Comparison of ENCODE assay signal across 11 cellular contexts in the genomic region with DNA sequence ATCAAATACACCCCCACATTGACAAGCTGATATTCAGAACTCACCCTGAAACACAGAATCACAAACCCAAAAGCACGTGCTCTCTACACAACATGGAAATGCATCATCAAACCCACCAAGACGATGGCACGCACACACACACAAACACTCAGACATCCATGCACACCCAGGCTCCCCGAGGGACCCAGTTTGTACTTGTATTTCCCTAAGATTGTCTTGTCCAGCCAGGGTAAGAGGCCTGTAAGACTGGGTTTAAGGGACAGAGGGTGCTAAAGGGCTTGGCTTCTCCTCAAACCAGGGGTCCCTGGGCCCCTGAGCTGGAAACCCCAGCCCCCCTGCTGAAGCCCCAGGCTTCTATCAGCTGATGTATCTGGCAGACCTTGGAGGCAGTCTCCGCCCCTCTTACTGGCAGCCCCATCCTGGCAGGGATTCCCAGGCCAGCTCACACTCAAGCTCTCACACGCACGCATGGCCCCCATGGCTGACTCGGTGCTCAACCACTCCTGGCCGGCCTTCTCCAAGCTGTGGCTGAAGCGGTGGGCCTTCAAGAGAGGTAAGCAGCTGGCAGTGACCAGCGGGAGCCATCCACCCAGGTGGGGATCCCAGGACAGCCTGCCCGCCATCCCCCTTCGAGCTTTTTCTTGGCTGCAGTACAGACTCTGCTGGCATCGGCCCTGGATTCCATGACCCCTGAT. TPM values are rescaled to one million over a fixed set of nuclear protein-coding genes. Genes with fewer than 3 reads are reported as not detected.
DNase-seq lines count a peak whose midpoint lies in the region; ATAC-seq, FAIRE-seq and TF ChIP-seq lines count a peak whose summit lies in the region.
"Had no signal": no experiment of that assay in that cellular context is flagged by ENCODE, and none has a peak within 500 bp of the region (broad histone marks: within the 10 kb centered on the region; RNA-seq: fewer than 3 reads in every experiment).

No MANE protein-coding gene starts in this region.

- no peaks in the 10 kb centered on the region for H3K27me3 ChIP-seq in GM23248 (replicated peaks; ENCODE audit: insufficient read depth)
- peaks cover 3% of the 10 kb centered on the region for H3K27me3 ChIP-seq in astrocyte (ENCODE audit: insufficient read depth, low read length)
- peaks cover 8 to 21% of the 10 kb centered on the region in 2 experiments for H3K27me3 ChIP-seq in mesenchymal stem cell (ENCODE audit: control insufficient read depth in 1 of 2, insufficient read depth in 1 of 2, low read length in 2 of 2)
- no peaks in the 10 kb centered on the region for H3K27me3 ChIP-seq in HepG2 (ENCODE audit: control insufficient read depth in 1 of 2, insufficient read depth in 2 of 2, low read length in 2 of 2)

- no peaks in the 10 kb centered on the region for H3F3A ChIP-seq in GM23248 (ENCODE audit: insufficient read depth)

- no peak overlapping the region for H2BK5ac ChIP-seq in mesenchymal stem cell (ENCODE audit: low read depth, low read length, poor library complexity, severe bottlenecking)

- TF ChIP-seq EP300 in HepG2 (IDR thresholded peaks at IDR 0.05; ENCODE audit: low read depth in 2 of 2, low read length in 2 of 2) (no peak), HepG2 (CRISPR knock-in tag; IDR thresholded peaks at IDR 0.05; ENCODE audit: borderline replicate concordance) (no peak)

- TF ChIP-seq CTCF in astrocyte (IDR thresholded peaks at IDR 0.05; ENCODE audit: insufficient read depth, low read depth, low read length), result no peak
- TF ChIP-seq CTCF in HepG2 (CRISPR knock-in tag; IDR thresholded peaks at IDR 0.05), result no peak

- peaks cover 19% of the 10 kb centered on the region for H3K9me3 Mint-ChIP-seq in astrocyte (ENCODE audit: unreplicated experiment)

- no peak overlapping the region for H3K27ac ChIP-seq in GM23248
- H3K27ac ChIP-seq in astrocyte (ENCODE audit: low read depth, low read length), result no peak overlapping the region
- H3K27ac ChIP-seq in mesenchymal stem cell (ENCODE audit: low read length, poor library complexity, severe bottlenecking), result no peak overlapping the region
- H3K27ac ChIP-seq in HepG2 (ENCODE audit: extremely low read length, insufficient read depth, low read length), result no peak overlapping the region
- H3K27ac ChIP-seq: C4-2B had no signal

- FAIRE-seq in astrocyte (lab: Jason Lieb, UNC), result no peak
- no peak for FAIRE-seq in HepG2 (lab: Jason Lieb, UNC)

- H3K4me3 Mint-ChIP-seq in astrocyte (ENCODE audit: unreplicated experiment), result no peak overlapping the region

- H3K4ac ChIP-seq in mesenchymal stem cell (ENCODE audit: low read depth in 1 of 2, low read length in 2 of 2), result no peak overlapping the region

- CTCF ChIA-PET in HepG2 (lab: Yijun Ruan, JAX; ENCODE audit: low intra/inter-chr PET ratio, low total read pairs), result interaction anchor here (1.3 to 1.5 kb wide), 3 partner anchors 25 to 253 kb away, joined by 3 to 16 read pairs (median 4); no protein-coding TSS in a partner anchor

- no peak overlapping the region for H3K4me2 ChIP-seq in GM23248 (ENCODE audit: unreplicated experiment)
- H3K4me2 ChIP-seq in astrocyte (ENCODE audit: low read length), result no peak overlapping the region
- no peak overlapping the region for H3K4me2 ChIP-seq in mesenchymal stem cell (ENCODE audit: low read length, poor library complexity, severe bottlenecking)
- no peak overlapping the region for H3K4me2 ChIP-seq in HepG2 (ENCODE audit: low read depth, low read length)

- H3K9me3 ChIP-seq in GM23248 (ENCODE audit: low read depth), result no peaks in the 10 kb centered on the region
- no peaks in the 10 kb centered on the region for H3K9me3 ChIP-seq in astrocyte (ENCODE audit: insufficient read depth, low read depth, low read length)
- H3K9me3 ChIP-seq in mesenchymal stem cell (ENCODE audit: control insufficient read depth, low read length), result peaks cover 6% of the 10 kb centered on the region
- H3K9me3 ChIP-seq in HepG2 (ENCODE audit: low read length), result peaks cover 6% of the 10 kb centered on the region

- POLR2A ChIA-PET in HepG2 (lab: Yijun Ruan, JAX), result interaction anchor here (0.6 kb wide), 1 partner anchor 140 kb away, joined by 3 read pairs; no protein-coding TSS in a partner anchor

- H3K4me1 Mint-ChIP-seq in astrocyte (ENCODE audit: low read depth, unreplicated experiment), result no peaks in the 10 kb centered on the region

- H3K4me3 ChIP-seq in GM23248 (no peak overlapping the region), astrocyte (ENCODE audit: insufficient read depth, low read depth, low read length) (no peak overlapping the region), mesenchymal stem cell (ENCODE audit: insufficient read depth in 1 of 2, low read depth in 1 of 2, low read length in 2 of 2) (peak overlapping the region in 1 of 2 experiments; percentile 73), HepG2 (replicated peaks in 1 of 3; ENCODE audit: insufficient read depth in 1 of 3, low read depth in 2 of 3, low read length in 3 of 3) (no peak overlapping the region)

- peak overlapping the region; percentile 46 for H2BK120ac ChIP-seq in mesenchymal stem cell (ENCODE audit: low read depth, low read length)

- H2AFZ ChIP-seq in GM23248 (peak overlapping the region; percentile 55), astrocyte (ENCODE audit: low read depth, low read length) (peak overlapping the region; percentile 51), mesenchymal stem cell (ENCODE audit: low read depth, low read length) (no peak overlapping the region), HepG2 (ENCODE audit: low read length) (no peak overlapping the region)

- peak; percentile 70 for DNase-seq in AG08396 (ENCODE audit: low spot score)
- DNase-seq in GM23248, result peak; percentile 85
- DNase-seq in astrocyte (ENCODE audit: low read depth), result peak; percentile 33
- DNase-seq in mesenchymal stem cell, result peak; percentile 42
- no peak for DNase-seq in HepG2 (ENCODE audit: low spot score)
- DNase-seq in H4 (ENCODE audit: low spot score), result no peak
- DNase-seq: dermis blood vessel endothelial cell, NCI-H1436 treated with DMSO at 0.1 percent for 48 hours had no signal

- H3K36me3 ChIP-seq in GM23248 (ENCODE audit: low read depth) (no peaks in the 10 kb centered on the region), astrocyte (ENCODE audit: insufficient read depth, low read length) (no peaks in the 10 kb centered on the region), mesenchymal stem cell (ENCODE audit: control insufficient read depth in 1 of 2, insufficient read depth in 2 of 2, low read depth in 1 of 2, low read length in 2 of 2) (no peaks in the 10 kb centered on the region), HepG2 (replicated peaks in 1 of 2; ENCODE audit: control insufficient read depth in 1 of 2, insufficient read depth in 2 of 2, low read length in 2 of 2) (no peaks in the 10 kb centered on the region)

- no peak for ATAC-seq in HG02973 (IDR thresholded peaks at IDR 0.05; ENCODE audit: unreplicated experiment)
- ATAC-seq in HepG2, result no peak; the same call in 2 of the 3 replicates
- ATAC-seq in HG03039 (IDR thresholded peaks at IDR 0.05; ENCODE audit: unreplicated experiment), result no peak

- in situ Hi-C loops in GM23248 (cut with MboI) (loop anchor here (25.0 kb wide), 1 partner anchor 457 kb away; no protein-coding TSS in a partner anchor), HepG2 (cut with HindIII; ENCODE audit: extremely low pct_ligation_motif_present, low pct_unique_long_range_greater_than_20kb) (no loop called here)

- no peak overlapping the region for H3K23ac ChIP-seq in mesenchymal stem cell (ENCODE audit: low read length in 2 of 2)

- WGBS in GM23248 (ENCODE audit: low coverage in 1 of 2, low lambda C conversion rate in 2 of 2, missing lambda C conversion rate in 2 of 2), 2 experiments, result 25 to 27% methylated on average over 14 of the region's 14 CpGs
- 79% methylated on average over 12 of the region's 14 CpGs for WGBS in mesenchymal stem cell
- WGBS in HepG2 (ENCODE audit: low lambda C conversion rate), result 80% methylated on average over 5 of the region's 14 CpGs

- no peaks in the 10 kb centered on the region for H3K36me3 Mint-ChIP-seq in astrocyte (ENCODE audit: low read depth, unreplicated experiment)

- H3K79me1 ChIP-seq in mesenchymal stem cell (replicated peaks; ENCODE audit: low read length, poor library complexity, severe bottlenecking), result no peaks in the 10 kb centered on the region

- no peak overlapping the region for H3K27ac Mint-ChIP-seq in astrocyte (ENCODE audit: unreplicated experiment)

- no peak overlapping the region for H3K18ac ChIP-seq in mesenchymal stem cell (ENCODE audit: low read depth in 1 of 2, low read length in 2 of 2)

- TF ChIP-seq RAD21 in HepG2 (CRISPR knock-in tag; IDR thresholded peaks at IDR 0.05), result no peak

- H3K9me2 ChIP-seq in GM23248 (ENCODE audit: insufficient read depth), result no peaks in the 10 kb centered on the region

- BruUV-seq in HepG2 (replicated peaks; lab: Mats Ljungman, UMichigan), result no TSS peak

- H2AK5ac ChIP-seq in mesenchymal stem cell (ENCODE audit: low read length, severe bottlenecking), result no peak overlapping the region

- no peak for TF ChIP-seq POLR2A in HepG2 (IDR thresholded peaks at IDR 0.05; ENCODE audit: insufficient read depth in 1 of 2, low read depth in 2 of 2, low read length in 2 of 2)

- peak overlapping the region; percentile 15 for H4K91ac ChIP-seq in mesenchymal stem cell (ENCODE audit: low read length)

- peak overlapping the region; percentile 11; the same call in 1 of the 2 replicates for H3K9ac ChIP-seq in GM23248
- H3K9ac ChIP-seq in astrocyte (ENCODE audit: low read length), result no peak overlapping the region
- peak overlapping the region; percentile 67 for H3K9ac ChIP-seq in mesenchymal stem cell (ENCODE audit: low read length)
- H3K9ac ChIP-seq in HepG2 (ENCODE audit: insufficient read depth, low read depth, low read length), result no peak overlapping the region

- H3K79me2 ChIP-seq in GM23248 (ENCODE audit: insufficient read depth) (no peaks in the 10 kb centered on the region), astrocyte (ENCODE audit: insufficient read depth, low read length) (no peaks in the 10 kb centered on the region), HepG2 (ENCODE audit: insufficient read depth, low read length) (no peaks in the 10 kb centered on the region)

- H4K20me1 ChIP-seq in GM23248 (ENCODE audit: insufficient read depth) (no peaks in the 10 kb centered on the region), astrocyte (ENCODE audit: insufficient read depth, low read length) (no peaks in the 10 kb centered on the region), HepG2 (ENCODE audit: insufficient read depth, low read length) (no peaks in the 10 kb centered on the region)

- H3K27me3 Mint-ChIP-seq in astrocyte (ENCODE audit: low read depth, unreplicated experiment), result peaks cover 31% of the 10 kb centered on the region

- H3K4me1 ChIP-seq in GM23248 (ENCODE audit: insufficient read depth), result peaks cover 8% of the 10 kb centered on the region; the same call in 1 of the 2 replicates
- no peaks in the 10 kb centered on the region for H3K4me1 ChIP-seq in astrocyte (ENCODE audit: insufficient read depth, low read length)
- H3K4me1 ChIP-seq in mesenchymal stem cell (ENCODE audit: control insufficient read depth, insufficient read depth, low read depth, low read length), result no peaks in the 10 kb centered on the region
- H3K4me1 ChIP-seq in HepG2 (ENCODE audit: insufficient read depth, low read length), result no peaks in the 10 kb centered on the region

- H2BK15ac ChIP-seq in mesenchymal stem cell (ENCODE audit: low read depth, poor library complexity, severe bottlenecking), result no peak overlapping the region

- peak overlapping the region in 1 of 2 experiments; percentile 77 for H2BK12ac ChIP-seq in mesenchymal stem cell (ENCODE audit: low read length in 2 of 2)

- H4K8ac ChIP-seq in mesenchymal stem cell (ENCODE audit: low read length), result no peak overlapping the region

- no peak overlapping the region for H3K14ac ChIP-seq in mesenchymal stem cell (ENCODE audit: low read length in 2 of 2)

- intact Hi-C loops in HepG2 (cut with micrococcal nuclease; ENCODE audit: unreplicated experiment), result loop anchor here (2.0 kb wide), 1 partner anchor 444 kb away; no protein-coding TSS in a partner anchor

RNA-seq across cellular contexts. Expression of a gene that starts 6.6 kb away (rescaled TPM):
- 23.3 and 33.8 TPM in 2 replicates for total RNA-seq in GM23248 (2014; rRNA removed; shearing (Covaris generic))
- polyA plus RNA-seq in GM23248 (2016; fragmentation: Nextera tagmentation; extraction: Ambion mirVana), result 9.5 and 10.6 TPM in 2 replicates
- total RNA-seq in astrocyte, result 44.6 and 45.2 TPM in 2 replicates
- polyA plus RNA-seq in mesenchymal stem cell (2013, experiment 1 of 2), result 29.3 TPM
- polyA plus RNA-seq in mesenchymal stem cell (2013, experiment 2 of 2), result 28.8 TPM
- total RNA-seq in HepG2 (2016; rRNA removed; fragmentation: Illumina TruSeq; extraction: Trizol), result 14.5 and 17.5 TPM in 2 replicates
- total RNA-seq in HepG2 (2016; cell fraction: cytosol; rRNA removed; fragmentation: Illumina TruSeq; extraction: Trizol; ENCODE audit: low read depth), result 1.7 and 1.8 TPM in 2 replicates
- 13.1 and 19.3 TPM in 2 replicates for total RNA-seq in HepG2 (2016; cell fraction: insoluble cytoplasmic fraction; rRNA removed; fragmentation: Illumina TruSeq; extraction: Trizol)
- 4.9 and 5.2 TPM in 2 replicates for total RNA-seq in HepG2 (2016; cell fraction: membrane; rRNA removed; fragmentation: Illumina TruSeq; extraction: Trizol)
- total RNA-seq in HepG2 (2016; cell fraction: nucleus; rRNA removed; fragmentation: Illumina TruSeq; extraction: Trizol), result 11.5 and 13.9 TPM in 2 replicates
- polyA plus RNA-seq in HepG2 (2011; rRNA removed), result 4.2 and 7.2 TPM in 2 replicates
- polyA plus RNA-seq in HepG2 (2011; cell fraction: cytosol; rRNA removed), result 5.5 and 6.5 TPM in 2 replicates
- polyA plus RNA-seq in HepG2 (2011; cell fraction: nucleus; rRNA removed), result 13.2 and 16.3 TPM in 2 replicates
- polyA plus RNA-seq in HepG2 (2012), result 10.7 and 11.4 TPM in 2 replicates
- 0.86 and 0.89 TPM in 2 replicates for polyA plus RNA-seq in HepG2 (2016; cell fraction: cytosol; fragmentation: Illumina TruSeq; extraction: Trizol; ENCODE audit: low read depth)
- polyA plus RNA-seq in HepG2 (2016; cell fraction: insoluble cytoplasmic fraction; fragmentation: Illumina TruSeq; extraction: Trizol; ENCODE audit: low read depth), result 8.2 and 11.6 TPM in 2 replicates
- polyA plus RNA-seq in HepG2 (2016; cell fraction: membrane; fragmentation: Illumina TruSeq; extraction: Trizol; ENCODE audit: low read depth), result 2.0 and 2.3 TPM in 2 replicates
- 13.8 and 16.4 TPM in 2 replicates for polyA plus RNA-seq in HepG2 (2016; cell fraction: nucleus; fragmentation: Illumina TruSeq; extraction: Trizol; ENCODE audit: insufficient read depth, low read depth)
- 7.5 and 13.6 TPM in 2 replicates for polyA minus RNA-seq in HepG2 (2011; rRNA and poly(A)+ RNA removed; ENCODE audit: low replicate concordance)
- polyA minus RNA-seq in HepG2 (2011; cell fraction: cytosol; rRNA and poly(A)+ RNA removed), result 6.7 and 11.8 TPM in 2 replicates
- polyA minus RNA-seq in HepG2 (2011; cell fraction: nucleus; rRNA and poly(A)+ RNA removed), result 10.2 and 11.5 TPM in 2 replicates
- 24.7 and 27.4 TPM in 2 replicates for total RNA-seq in H4 (2014; rRNA removed; shearing (Covaris generic))

Comparison
In these comparisons a context has a peak if more than half of its experiments do, and no peak if none do; other contexts are left out.
1. DNase-seq: peak in AG08396 (single experiment), GM23248 (single experiment), astrocyte (single experiment) and mesenchymal stem cell (single experiment); none in HepG2 (single experiment) and H4 (single experiment).
2. H2AFZ ChIP-seq: peak in GM23248 (single experiment) and astrocyte (single experiment); none in mesenchymal stem cell (single experiment) and HepG2 (single experiment).
3. H3K9ac ChIP-seq: peak in GM23248 (single experiment) and mesenchymal stem cell (single experiment); none in astrocyte (single experiment) and HepG2 (single experiment).